ENCODE assay signal across 24 cellular contexts in genomic region chr19:42071247-42071646, GRCh38. TPM values are rescaled to one million over a fixed set of nuclear protein-coding genes. Genes with fewer than 3 reads are reported as not detected.
DNase-seq lines count a peak whose midpoint lies in the region; ATAC-seq, FAIRE-seq and TF ChIP-seq lines count a peak whose summit lies in the region.
"Had no signal": no experiment of that assay in that cellular context is flagged by ENCODE, and none has a peak within 500 bp of the region (broad histone marks: within the 10 kb centered on the region; RNA-seq: fewer than 3 reads in every experiment).

No MANE protein-coding gene starts in this region.

- no peak for FAIRE-seq in H1 (lab: Jason Lieb, UNC)

- H3K27me3 ChIP-seq in BLaER1 (no peaks in the 10 kb centered on the region), GM23338 (ENCODE audit: insufficient read depth) (no peaks in the 10 kb centered on the region), H1 (replicated peaks in 1 of 4; ENCODE audit: control insufficient read depth in 3 of 4, extremely low read depth in 1 of 4, insufficient read depth in 3 of 4, low read length in 3 of 4) (no peaks in the 10 kb centered on the region), neuronal stem cell (ENCODE audit: control insufficient read depth in 3 of 3, insufficient read depth in 3 of 3, low read depth in 1 of 3, low read length in 3 of 3) (peaks cover 0 to 14% (median 0%) of the 10 kb centered on the region in 3 experiments), SK-N-SH (ENCODE audit: insufficient read depth) (peaks cover 10% of the 10 kb centered on the region; the same call in 1 of the 2 replicates)
- H3K27me3 ChIP-seq: BE2C had no signal

- H3K23ac ChIP-seq in H1 (ENCODE audit: insufficient read length) (no peak overlapping the region), neuronal stem cell (ENCODE audit: low read depth, low read length, poor library complexity) (no peak overlapping the region)

- H3K9me2 ChIP-seq in GM23338 (ENCODE audit: insufficient read depth), result no peaks in the 10 kb centered on the region
- H3K9me2 ChIP-seq in SK-N-SH, result no peaks in the 10 kb centered on the region

- H3K79me2 ChIP-seq in GM23338 (replicated peaks; ENCODE audit: insufficient read depth) (peaks cover 23% of the 10 kb centered on the region), H1 (ENCODE audit: control insufficient read depth in 1 of 2, insufficient read depth in 2 of 2, low read length in 2 of 2) (peaks cover 0 to 23% of the 10 kb centered on the region in 2 experiments; a peak in 3 of 4 replicates), SK-N-SH (ENCODE audit: insufficient read depth) (peaks cover 2% of the 10 kb centered on the region)

- peaks cover 24% of the 10 kb centered on the region for H3K4me1 Mint-ChIP-seq in GM23338
- peaks cover 9% of the 10 kb centered on the region for H3K4me1 Mint-ChIP-seq in T-helper 2 cell treated with Interferon-gamma antibody and Interleukin-4, amounts not matched to agents 5 μg/mL and 100 μg/mL, for 36 hours (ENCODE audit: low read depth)

- no peak for ATAC-seq in GM23338
- ATAC-seq: HCT116, Panc1 had no signal

- H3K4me3 Mint-ChIP-seq in GM23338, result peak overlapping the region; percentile 8; the same call in 1 of the 3 replicates
- H3K4me3 Mint-ChIP-seq in T-helper 2 cell treated with Interferon-gamma antibody and Interleukin-4, amounts not matched to agents 5 μg/mL and 100 μg/mL, for 36 hours, result no peak overlapping the region

- H2BK12ac ChIP-seq in H1 (ENCODE audit: low read depth, low read length), result 0 out of 2 replicates have a peak overlapping the region, but pooled peaks have one; percentile 33
- H2BK12ac ChIP-seq in neuronal stem cell (ENCODE audit: low read length), result peak overlapping the region; percentile 8

- H3K4ac ChIP-seq in H1 (replicated peaks; ENCODE audit: insufficient read length, low read depth, low read length) (no peak overlapping the region), neuronal stem cell (ENCODE audit: low read length) (no peak overlapping the region)

- H3K23me2 ChIP-seq in H1 (ENCODE audit: low read depth, low read length), result peaks cover 22% of the 10 kb centered on the region

- H3K14ac ChIP-seq in H1 (ENCODE audit: insufficient read length), result no peak overlapping the region
- H3K14ac ChIP-seq in neuronal stem cell (ENCODE audit: low read length), result no peak overlapping the region

- H3K9me3 ChIP-seq in BLaER1 (no peaks in the 10 kb centered on the region), H1 (ENCODE audit: insufficient read depth in 2 of 2, low read depth in 1 of 2, low read length in 1 of 2) (no peaks in the 10 kb centered on the region), neuronal stem cell (replicated peaks in 1 of 2; ENCODE audit: control insufficient read depth in 2 of 2, insufficient read depth in 1 of 2, low read depth in 1 of 2, low read length in 2 of 2) (no peaks in the 10 kb centered on the region), SK-N-SH (no peaks in the 10 kb centered on the region)
- H3K9me3 ChIP-seq: BE2C had no signal

- no peak for TF ChIP-seq CTCF in GM23338 (conservative IDR thresholded peaks at IDR 0.05; ENCODE audit: low read depth in 2 of 2)
- no peak for TF ChIP-seq CTCF in H1 (IDR thresholded peaks at IDR 0.05; ENCODE audit: control extremely low read depth in 1 of 3, insufficient read depth in 1 of 3, low read depth in 1 of 3, low read length in 3 of 3)
- no peak for TF ChIP-seq CTCF in SK-N-SH (IDR thresholded peaks at IDR 0.05)

- H3K4me3 ChIP-seq in BLaER1, result no peak overlapping the region
- no peak overlapping the region for H3K4me3 ChIP-seq in GM23338
- H3K4me3 ChIP-seq in H1 (ENCODE audit: extremely low read depth in 1 of 4, insufficient read depth in 2 of 4, low read depth in 3 of 4, low read length in 4 of 4), result no peak overlapping the region
- H3K4me3 ChIP-seq in neuronal stem cell (ENCODE audit: low read length in 2 of 2), result peak overlapping the region in 1 of 2 donors; percentile 30
- no peak overlapping the region for H3K4me3 ChIP-seq in SK-N-SH (ENCODE audit: low read depth in 2 of 2, low read length in 1 of 2)
- H3K4me3 ChIP-seq: SK-N-MC had no signal

- DNase-seq in GM23338 (ENCODE audit: low spot score) (no peak), H1 (ENCODE audit: low read depth in 1 of 2, low spot score in 2 of 2) (no peak), neuronal stem cell (ENCODE audit: low spot score) (no peak), SK-N-SH (no peak)
- DNase-seq in T-helper 2 cell treated with Interferon-gamma antibody and Interleukin-4, amounts not matched to agents 5 μg/mL and 100 μg/mL, for 36 hours (ENCODE audit: low spot score), result no peak
- DNase-seq in activated CD8-positive, alpha-beta memory T cell treated with anti-CD3 and anti-CD28 coated beads for 24 hours, result no peak
- DNase-seq: BE2C; CD4-positive, CD25-positive, alpha-beta regulatory T cell; DMS53; Karpas-422; NCI-H1092; NCI-H1417 treated with DMSO at 0.1 percent for 48 hours; NCI-H1694 treated with DMSO at 0.1 percent for 48 hours; NCI-H2081 treated with DMSO at 0.1 percent for 48 hours; NCI-H2171; NCI-H226; NCI-H510A; NCI-H69; SIG-M5 had no signal

- no peak overlapping the region for H3K27ac ChIP-seq in BLaER1
- H3K27ac ChIP-seq in GM23338 (ENCODE audit: low read depth), result no peak overlapping the region
- no peak overlapping the region for H3K27ac ChIP-seq in H1 (ENCODE audit: low read depth, low read length)
- H3K27ac ChIP-seq in neuronal stem cell (replicated peaks; ENCODE audit: low read length), result no peak overlapping the region
- no peak overlapping the region; a peak in 1 of 4 replicates for H3K27ac ChIP-seq in SK-N-SH (ENCODE audit: low read depth in 2 of 2, low read length in 1 of 2)
- H3K27ac ChIP-seq: HL-60 had no signal

- TF ChIP-seq EP300 in H1 (IDR thresholded peaks at IDR 0.05; ENCODE audit: borderline replicate concordance in 1 of 2, low read depth in 2 of 2, low read length in 2 of 2) (no peak), SK-N-SH (IDR thresholded peaks at IDR 0.05; ENCODE audit: borderline replicate concordance in 1 of 2, low read depth in 1 of 2, low read length in 1 of 2) (no peak)

- H3K36me3 ChIP-seq in BLaER1 (no peaks in the 10 kb centered on the region; the same call in 1 of the 2 replicates), GM23338 (ENCODE audit: insufficient read depth) (no peaks in the 10 kb centered on the region), H1 (ENCODE audit: control insufficient read depth in 2 of 4, insufficient read depth in 4 of 4, low read length in 3 of 4) (no peaks in the 10 kb centered on the region), neuronal stem cell (replicated peaks in 1 of 2; ENCODE audit: control insufficient read depth in 2 of 2, insufficient read depth in 2 of 2, low read length in 2 of 2) (no peaks in the 10 kb centered on the region), SK-N-SH (replicated peaks in 1 of 2; ENCODE audit: control insufficient read depth in 1 of 2, insufficient read depth in 2 of 2, low read length in 1 of 2) (no peaks in the 10 kb centered on the region)
- H3K36me3 ChIP-seq: BE2C had no signal

- no peak overlapping the region for H3K9ac ChIP-seq in BLaER1
- H3K9ac ChIP-seq in H1 (replicated peaks in 1 of 4; ENCODE audit: extremely low read depth in 1 of 4, low read depth in 3 of 4, low read length in 3 of 4), result no peak overlapping the region
- H3K9ac ChIP-seq in neuronal stem cell (ENCODE audit: low read depth, low read length, poor library complexity), result peak overlapping the region; percentile 32
- H3K9ac ChIP-seq in SK-N-SH, result no peak overlapping the region

- H2BK120ac ChIP-seq in H1 (replicated peaks; ENCODE audit: low read depth, low read length) (no peak overlapping the region), neuronal stem cell (ENCODE audit: low read depth, low read length) (no peak overlapping the region)

- WGBS in H1 (ENCODE audit: extremely low coverage in 1 of 2, insufficient coverage in 1 of 2, insufficient read length in 1 of 2, insufficient replicate concordance in 2 of 2, low coverage in 1 of 2, low lambda C conversion rate in 2 of 2, missing lambda C conversion rate in 1 of 2), 2 experiments, result 87% methylated on average over 9 of the region's 12 CpGs; no CpG with 5 or more reads in 1 of the 2 experiments
- no CpG with 5 or more reads among the region's 12 CpGs for WGBS in neuronal stem cell (ENCODE audit: extremely low coverage in 2 of 2, insufficient read length in 2 of 2, insufficient replicate concordance in 1 of 2), 2 donors
- WGBS in SK-N-SH (ENCODE audit: low lambda C conversion rate), result 94% methylated on average over 12 of the region's 12 CpGs

- H3K27me3 Mint-ChIP-seq in GM23338 (ENCODE audit: insufficient read depth, low read depth, poor library complexity), result peaks cover 7% of the 10 kb centered on the region
- peaks cover 8% of the 10 kb centered on the region for H3K27me3 Mint-ChIP-seq in T-helper 2 cell treated with Interferon-gamma antibody and Interleukin-4, amounts not matched to agents 5 μg/mL and 100 μg/mL, for 36 hours (ENCODE audit: low read depth)

- no peak overlapping the region for H2AK5ac ChIP-seq in H1 (ENCODE audit: low read depth, low read length)
- H2AK5ac ChIP-seq in neuronal stem cell (ENCODE audit: low read depth, low read length), result peak overlapping the region; percentile 73

- H3K27ac Mint-ChIP-seq in GM23338, result no peak overlapping the region
- no peak overlapping the region for H3K27ac Mint-ChIP-seq in T-helper 2 cell treated with Interferon-gamma antibody and Interleukin-4, amounts not matched to agents 5 μg/mL and 100 μg/mL, for 36 hours
- H3K27ac Mint-ChIP-seq: CD4-positive, CD25-positive, alpha-beta regulatory T cell had no signal

- peaks cover 3% of the 10 kb centered on the region; the same call in 1 of the 3 replicates for H3K9me3 Mint-ChIP-seq in GM23338
- no peaks in the 10 kb centered on the region for H3K9me3 Mint-ChIP-seq in T-helper 2 cell treated with Interferon-gamma antibody and Interleukin-4, amounts not matched to agents 5 μg/mL and 100 μg/mL, for 36 hours
- H3K9me3 Mint-ChIP-seq: CD4-positive, CD25-positive, alpha-beta regulatory T cell had no signal

- no peak overlapping the region for H2BK5ac ChIP-seq in H1 (ENCODE audit: low read depth, low read length)
- no peak overlapping the region for H2BK5ac ChIP-seq in neuronal stem cell (ENCODE audit: low read length)

- H3K4me1 ChIP-seq in BLaER1 (peaks cover 61% of the 10 kb centered on the region), GM23338 (ENCODE audit: insufficient read depth) (peaks cover 20% of the 10 kb centered on the region), H1 (replicated peaks in 1 of 4; ENCODE audit: control insufficient read depth in 3 of 4, insufficient read depth in 4 of 4, low read length in 3 of 4) (peaks cover 0 to 18% (median 8%) of the 10 kb centered on the region in 4 experiments; a peak in 6 of 7 replicates), neuronal stem cell (ENCODE audit: control insufficient read depth in 2 of 2, insufficient read depth in 1 of 2, low read depth in 1 of 2, low read length in 2 of 2) (peaks cover 23 to 30% of the 10 kb centered on the region in 2 donors), SK-N-SH (ENCODE audit: control insufficient read depth in 1 of 2, insufficient read depth in 2 of 2, low read depth in 1 of 2, low read length in 1 of 2) (peaks cover 0 to 29% of the 10 kb centered on the region in 2 experiments; a peak in 2 of 4 replicates)

- H3F3A ChIP-seq in GM23338 (replicated peaks; ENCODE audit: low read depth) (peaks cover 9% of the 10 kb centered on the region; the same call in 1 of the 2 replicates), SK-N-SH (replicated peaks; ENCODE audit: insufficient read depth) (peaks cover 6% of the 10 kb centered on the region)

- TF ChIP-seq POLR2A in H1 (IDR thresholded peaks at IDR 0.05; ENCODE audit: control extremely low read depth in 1 of 2, low read depth in 2 of 2, low read length in 2 of 2), result no peak

- POLR2A ChIA-PET in H1 (lab: Charles Lee; ENCODE audit: partially characterized antibody), result interaction anchor here (0.5 to 1.6 kb wide), 6 partner anchors 10 to 1462 kb away, joined by 3 to 6 read pairs (median 3); partner anchors contain the start of gene ZNF575
- POLR2A ChIA-PET in SK-N-SH (lab: Yijun Ruan, JAX), result no interaction called here

- no peak overlapping the region for H4K5ac ChIP-seq in H1 (ENCODE audit: insufficient read length, low read depth, low read length)

- H2BK15ac ChIP-seq in H1 (ENCODE audit: low read length) (peak overlapping the region; percentile 75; the same call in 1 of the 2 replicates), neuronal stem cell (ENCODE audit: low read length) (peak overlapping the region; percentile 1)

- H2BK20ac ChIP-seq in H1 (ENCODE audit: low read length), result no peak overlapping the region

- H3K56ac ChIP-seq in H1 (replicated peaks; ENCODE audit: insufficient read length, low read depth, low read length), result no peak overlapping the region

- H4K20me1 ChIP-seq in BLaER1, result peaks cover 22% of the 10 kb centered on the region
- H4K20me1 ChIP-seq in GM23338 (replicated peaks; ENCODE audit: insufficient read depth), result peaks cover 10% of the 10 kb centered on the region
- peaks cover 0 to 7% of the 10 kb centered on the region in 2 experiments for H4K20me1 ChIP-seq in H1 (replicated peaks in 1 of 2; ENCODE audit: control insufficient read depth in 1 of 2, insufficient read depth in 2 of 2, low read length in 2 of 2)
- H4K20me1 ChIP-seq in SK-N-SH (ENCODE audit: insufficient read depth), result no peaks in the 10 kb centered on the region

- no peak overlapping the region for H4K8ac ChIP-seq in H1 (ENCODE audit: extremely low read depth, insufficient read depth, low read length)
- H4K8ac ChIP-seq in neuronal stem cell (ENCODE audit: low read depth, low read length), result no peak overlapping the region

- H3K79me1 ChIP-seq in H1 (ENCODE audit: low read depth, low read length) (peaks cover 12% of the 10 kb centered on the region), neuronal stem cell (ENCODE audit: low read depth, low read length) (peaks cover 3% of the 10 kb centered on the region)

- H3K4me2 ChIP-seq in BLaER1, result peak overlapping the region; percentile 97
- no peak overlapping the region for H3K4me2 ChIP-seq in GM23338
- H3K4me2 ChIP-seq in H1 (ENCODE audit: insufficient read depth in 1 of 2, low read depth in 2 of 2, low read length in 2 of 2), result no peak overlapping the region; a peak in 1 of 4 replicates
- no peak overlapping the region for H3K4me2 ChIP-seq in neuronal stem cell (ENCODE audit: insufficient read depth, low read length, poor library complexity, severe bottlenecking)
- no peak overlapping the region for H3K4me2 ChIP-seq in SK-N-SH

- H4K91ac ChIP-seq in H1 (replicated peaks; ENCODE audit: insufficient read length, low read length) (no peak overlapping the region), neuronal stem cell (ENCODE audit: low read depth, low read length, poor library complexity) (no peak overlapping the region)

- no peak overlapping the region for H3K18ac ChIP-seq in H1 (ENCODE audit: extremely low read depth, low read length)
- H3K18ac ChIP-seq in neuronal stem cell (ENCODE audit: low read length), result no peak overlapping the region

- CTCF ChIA-PET in H1 (lab: Charles Lee; ENCODE audit: partially characterized antibody), result interaction anchor here (0.6 to 1.1 kb wide), 5 partner anchors 10 to 1886 kb away, joined by 3 to 4 read pairs (median 3); no protein-coding TSS in a partner anchor
- CTCF ChIA-PET in SK-N-SH (lab: Yijun Ruan, JAX), result interaction anchor here (0.6 to 1.7 kb wide), 2 partner anchors 37 to 38 kb away, joined by 3 to 6 read pairs; no protein-coding TSS in a partner anchor

- peaks cover 4% of the 10 kb centered on the region; the same call in 1 of the 3 replicates for H3K36me3 Mint-ChIP-seq in GM23338 (ENCODE audit: low read depth)
- H3K36me3 Mint-ChIP-seq in T-helper 2 cell treated with Interferon-gamma antibody and Interleukin-4, amounts not matched to agents 5 μg/mL and 100 μg/mL, for 36 hours (ENCODE audit: low read depth), result peaks cover 4% of the 10 kb centered on the region

- no peak for TF ChIP-seq RAD21 in H1 (IDR thresholded peaks at IDR 0.05 in 1 of 2, conservative IDR thresholded peaks at IDR 0.05 in 1 of 2; ENCODE audit: low read depth in 2 of 2, low read length in 2 of 2)
- no peak for TF ChIP-seq RAD21 in SK-N-SH (IDR thresholded peaks at IDR 0.05; ENCODE audit: low read length)

- H2AFZ ChIP-seq in GM23338, result no peak overlapping the region
- H2AFZ ChIP-seq in H1 (ENCODE audit: low read length), result no peak overlapping the region
- no peak overlapping the region for H2AFZ ChIP-seq in neuronal stem cell (ENCODE audit: low read length)
- no peak overlapping the region for H2AFZ ChIP-seq in SK-N-SH (ENCODE audit: low read depth)

RNA-seq across cellular contexts. Expression of gene GRIK5, which starts 1.2 kb away (rescaled TPM):
- total RNA-seq in GM23338 (2014; rRNA removed; shearing (Covaris generic)), result 34.3 and 42.5 TPM in 2 replicates
- polyA plus RNA-seq in GM23338 (2016; fragmentation: Nextera tagmentation; extraction: Ambion mirVana) (5.1 and 6.2 TPM in 2 replicates), H1 (2011; rRNA removed) (17.8 and 25.3 TPM in 2 replicates), SK-N-SH (2012; rRNA removed) (0.71 and 2.4 TPM in 2 replicates)
- total RNA-seq in H1 (2021; fragmentation: NEBNext Ultra II Directional; extraction: Animal tissue kit (Norgen Biotek cat#: 25700)), result 42.9 and 45.1 TPM in 2 replicates
- polyA plus RNA-seq in H1 (2011; cell fraction: cytosol; rRNA removed), result 14.1 TPM
- polyA plus RNA-seq in H1 (2011; cell fraction: nucleus; rRNA removed), result 57.6 TPM
- 29.3 to 50.3 TPM (median 45.8 TPM) in 4 replicates for polyA plus RNA-seq in H1 (2012, experiment 1 of 2)
- polyA plus RNA-seq in H1 (2012, experiment 2 of 2), result 31.9 TPM
- 28.4 TPM for polyA plus RNA-seq in H1 (2013, experiment 1 of 2)
- polyA plus RNA-seq in H1 (2013, experiment 2 of 2), result 28.1 TPM
- polyA minus RNA-seq in H1 (2011; rRNA and poly(A)+ RNA removed), result 23.8 and 25.7 TPM in 2 replicates
- 22.3 TPM for polyA minus RNA-seq in H1 (2011; cell fraction: cytosol; rRNA and poly(A)+ RNA removed)
- 21.2 TPM for polyA minus RNA-seq in H1 (2011; cell fraction: nucleus; rRNA and poly(A)+ RNA removed)
- polyA plus RNA-seq in neuronal stem cell (2013, experiment 1 of 2), result 21.6 TPM
- polyA plus RNA-seq in neuronal stem cell (2013, experiment 2 of 2), result 21.7 TPM
- polyA plus RNA-seq in SK-N-SH (2012; cell fraction: cytosol; rRNA removed), result 0.85 and 1.7 TPM in 2 replicates
- 3.7 and 4.4 TPM in 2 replicates for polyA plus RNA-seq in SK-N-SH (2012; cell fraction: nucleus; rRNA removed)

RNA-seq across cellular contexts. Expression of gene ZNF574, which starts 4.7 kb away (rescaled TPM):
- total RNA-seq in GM23338 (2014; rRNA removed; shearing (Covaris generic)), result 50.8 and 61.2 TPM in 2 replicates
- polyA plus RNA-seq in GM23338 (2016; fragmentation: Nextera tagmentation; extraction: Ambion mirVana) (18.7 and 19.4 TPM in 2 replicates), H1 (2011; rRNA removed) (38.8 and 53.8 TPM in 2 replicates), SK-N-SH (2012; rRNA removed) (6.9 and 8.5 TPM in 2 replicates)
- total RNA-seq in H1 (2021; fragmentation: NEBNext Ultra II Directional; extraction: Animal tissue kit (Norgen Biotek cat#: 25700)), result 27.0 and 28.6 TPM in 2 replicates
- polyA plus RNA-seq in H1 (2011; cell fraction: cytosol; rRNA removed), result 27.7 TPM
- 31.4 TPM for polyA plus RNA-seq in H1 (2011; cell fraction: nucleus; rRNA removed)
- 12.2 to 27.2 TPM (median 24.2 TPM) in 4 replicates for polyA plus RNA-seq in H1 (2012, experiment 1 of 2)
- 22.8 TPM for polyA plus RNA-seq in H1 (2012, experiment 2 of 2)
- 13.2 TPM for polyA plus RNA-seq in H1 (2013, experiment 1 of 2)
- polyA plus RNA-seq in H1 (2013, experiment 2 of 2), result 11.9 TPM
- polyA minus RNA-seq in H1 (2011; rRNA and poly(A)+ RNA removed), result 41.6 and 41.8 TPM in 2 replicates
- polyA minus RNA-seq in H1 (2011; cell fraction: cytosol; rRNA and poly(A)+ RNA removed), result 35.7 TPM
- 29.8 TPM for polyA minus RNA-seq in H1 (2011; cell fraction: nucleus; rRNA and poly(A)+ RNA removed)
- 13.3 TPM for polyA plus RNA-seq in neuronal stem cell (2013, experiment 1 of 2)
- 13.5 TPM for polyA plus RNA-seq in neuronal stem cell (2013, experiment 2 of 2)
- 2.4 and 4.9 TPM in 2 replicates for polyA plus RNA-seq in SK-N-SH (2012; cell fraction: cytosol; rRNA removed)
- 6.9 and 7.4 TPM in 2 replicates for polyA plus RNA-seq in SK-N-SH (2012; cell fraction: nucleus; rRNA removed)
